ENCODE assay signal across 14 cellular contexts in the genomic region with DNA sequence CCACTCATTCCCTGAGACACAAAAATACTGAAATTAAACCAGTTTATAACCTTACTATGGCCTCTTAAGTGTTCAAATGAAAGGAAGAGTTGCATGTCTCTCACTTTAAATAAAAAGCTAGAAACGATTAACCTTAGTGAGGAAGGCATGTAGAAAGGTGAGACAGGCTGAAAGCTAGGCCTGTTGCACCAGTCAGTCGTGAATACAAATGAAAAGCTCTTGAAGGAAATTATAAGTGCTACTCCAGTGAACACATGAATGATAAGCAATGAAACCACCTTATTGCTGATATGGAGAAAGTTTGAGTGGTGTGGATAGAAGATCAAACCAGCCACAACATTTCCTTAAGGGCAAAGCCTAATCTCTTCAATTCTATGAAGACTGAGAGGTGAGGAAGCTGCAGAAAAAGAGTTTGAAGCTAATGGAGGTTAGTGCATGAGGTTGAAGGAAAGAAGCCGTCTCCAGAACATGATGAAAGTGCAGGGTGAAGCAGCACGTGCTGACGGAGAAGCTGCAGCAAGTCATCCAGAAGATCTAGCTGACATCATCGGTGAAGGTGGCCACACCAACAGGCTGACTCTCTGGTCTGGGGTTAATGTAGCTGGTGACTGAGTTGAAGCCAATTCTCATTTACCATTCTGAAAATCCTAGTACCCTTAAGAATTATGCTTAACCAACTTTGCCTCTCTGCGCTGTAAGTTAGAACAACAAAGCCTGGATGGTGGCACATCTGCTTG.
"Had no signal": no experiment of that assay in that cellular context is flagged by ENCODE, and none has a peak within 500 bp of the region (broad histone marks: within the 10 kb centered on the region; RNA-seq: fewer than 3 reads in every experiment).

No MANE protein-coding gene starts in this region.

- H2AFZ ChIP-seq: neural progenitor cell had no signal

- H3K27me3 ChIP-seq: breast epithelium, neural progenitor cell, ovary, thyroid gland, uterus had no signal

- H3K27ac Mint-ChIP-seq: mesothelial cell of epicardium, neural progenitor cell had no signal

- H3K27ac ChIP-seq: breast epithelium, lower lobe of right lung, neural progenitor cell, ovary, thyroid gland, uterus had no signal

- H3K9me3 Mint-ChIP-seq: activated T-cell treated with anti-CD3 and anti-CD28 coated beads, Interleukin-2, amount 50 U/mL, for 4 hours; mesothelial cell of epicardium; neural progenitor cell had no signal

- DNase-seq: activated naive CD4-positive, alpha-beta T cell treated with anti-CD3 and anti-CD28 coated beads, Interleukin-2, amount 50 U/mL, for 16 hours; activated T-cell treated with anti-CD3 and anti-CD28 coated beads, Interleukin-2, amount 50 U/mL, for 4 hours; anterior cingulate cortex; hippocampal formation; lower lobe of right lung; ovary; stimulated activated CD4-positive, alpha-beta T cell treated with anti-CD3 and anti-CD28 coated beads, Interleukin-2, amount 100 ng/mL, for 48 hours; stimulated activated CD8-positive, alpha-beta memory T cell treated with anti-CD3 and anti-CD28 coated beads, Interleukin-4, amount 100 ng/mL, for 48 hours; SW 1271; thyroid gland; uterus had no signal

- H3K36me3 ChIP-seq: breast epithelium, neural progenitor cell, ovary, thyroid gland, uterus had no signal

- H3K4me2 ChIP-seq: neural progenitor cell had no signal

- H3K9me3 ChIP-seq: breast epithelium, lower lobe of right lung, ovary, thyroid gland, uterus had no signal

- ATAC-seq: activated T-cell treated with anti-CD3 and anti-CD28 coated beads, Interleukin-2, amount 50 U/mL, for 4 hours had no signal

- H3K4me1 ChIP-seq: breast epithelium, thyroid gland had no signal

- H3K4me3 Mint-ChIP-seq: activated T-cell treated with anti-CD3 and anti-CD28 coated beads, Interleukin-2, amount 50 U/mL, for 4 hours; mesothelial cell of epicardium; neural progenitor cell had no signal

- H3K9ac ChIP-seq: neural progenitor cell had no signal

- H3K4me3 ChIP-seq: breast epithelium, lower lobe of right lung, neural progenitor cell, ovary, thyroid gland, uterus had no signal
